In genomic region chr17:74663566-74663965, GRCh38 we compare ENCODE assay signal across 30 cellular contexts. TPM values are rescaled to one million over a fixed set of nuclear protein-coding genes. Genes with fewer than 3 reads are reported as not detected.
"Had no signal": no experiment of that assay in that cellular context is flagged by ENCODE, and none has a peak within 500 bp of the region (broad histone marks: within the 10 kb centered on the region; RNA-seq: fewer than 3 reads in every experiment).

No MANE protein-coding gene starts in this region.

- H3K9me3 ChIP-seq: esophagus muscularis mucosa, heart right ventricle, right atrium auricular region, suprapubic skin, transverse colon, upper lobe of right lung, uterus had no signal

- H3K27me3 ChIP-seq: right atrium auricular region had no signal

- DNase-seq: dorsolateral prefrontal cortex; effector CD4-positive, alpha-beta T cell; endodermal cell; foreskin melanocyte; glutamatergic neuron; heart right ventricle; hippocampal formation; mesenchymal stem cell; midbrain; naive thymus-derived CD4-positive, alpha-beta T cell; stimulated activated CD4-positive, alpha-beta T cell treated with anti-CD3 and anti-CD28 coated beads, Interleukin-12 subunit alpha, Interleukin-12 subunit beta, amount 100 ng/mL, for 4 hours; stimulated activated CD4-positive, alpha-beta T cell treated with anti-CD3 and anti-CD28 coated beads, Interleukin-1b, Interleukin-23, amount 100 ng/mL, for 48 hours; stimulated activated CD4-positive, alpha-beta T cell treated with anti-CD3 and anti-CD28 coated beads, Interleukin-4, amount 100 ng/mL, for 1 hour; stimulated activated CD8-positive, alpha-beta memory T cell treated with anti-CD3 and anti-CD28 coated beads, Interleukin-4, amount 100 ng/mL, for 48 hours; stimulated activated naive CD4-positive, alpha-beta T cell; stimulated activated naive CD8-positive, alpha-beta T cell treated with anti-CD3 and anti-CD28 coated beads, Interleukin-15, amount 100 ng/mL, for 72 hours; upper lobe of right lung; uterus had no signal

- H3K36me3 ChIP-seq: esophagus muscularis mucosa, heart right ventricle, neural progenitor cell, right atrium auricular region, suprapubic skin, transverse colon, upper lobe of right lung, uterus had no signal

- H3K27ac ChIP-seq: dorsolateral prefrontal cortex, epithelial cell of prostate, esophagus muscularis mucosa, heart right ventricle, neural progenitor cell, parathyroid adenoma, right atrium auricular region, suprapubic skin, upper lobe of right lung, uterus had no signal

- H3K4me1 ChIP-seq: esophagus muscularis mucosa, heart right ventricle, neural progenitor cell, right atrium auricular region, suprapubic skin, upper lobe of right lung, uterus had no signal

- H3K4me2 ChIP-seq: neural progenitor cell, smooth muscle cell had no signal

- H3K9ac ChIP-seq: neural progenitor cell, parathyroid adenoma had no signal

- H3K4me3 ChIP-seq: dorsolateral prefrontal cortex, esophagus muscularis mucosa, heart right ventricle, lung, neural progenitor cell, right atrium auricular region, smooth muscle cell, suprapubic skin, transverse colon, upper lobe of right lung, uterus had no signal

RNA-seq across cellular contexts. Expression of gene CD300E, which starts 40.0 kb away (rescaled TPM):
- total RNA-seq: progenitor cell of endocrine pancreas, smooth muscle cell had no signal

RNA-seq across cellular contexts. Expression of gene CD300LF, which starts 49.2 kb away (rescaled TPM):
- total RNA-seq: endodermal cell, left lobe of liver, osteoblast, progenitor cell of endocrine pancreas, smooth muscle cell, suprapubic skin had no signal
